In genomic region chr6:137869781-137870180, GRCh38 we compare ENCODE assay signal across 11 cellular contexts. TPM values are rescaled to one million over a fixed set of nuclear protein-coding genes. Genes with fewer than 3 reads are reported as not detected.
DNase-seq lines count a peak whose midpoint lies in the region; ATAC-seq and TF ChIP-seq lines count a peak whose summit lies in the region.
"Had no signal": no experiment of that assay in that cellular context is flagged by ENCODE, and none has a peak within 500 bp of the region (broad histone marks: within the 10 kb centered on the region; RNA-seq: fewer than 3 reads in every experiment).

No MANE protein-coding gene starts in this region.

- peaks cover 71% of the 10 kb centered on the region for H3K4me1 Mint-ChIP-seq in activated CD4-positive, alpha-beta memory T cell treated with anti-CD3 and anti-CD28 coated beads, Interleukin-2, amount 10 ng/mL, durations not matched to agents 7 days and 5 days
- H3K4me1 Mint-ChIP-seq in stimulated activated effector memory CD8-positive, alpha-beta T cell treated with anti-CD3 and anti-CD28 coated beads, Interleukin-12 subunit alpha, Interleukin-12 subunit beta, amount 100 ng/mL, for 72 hours: peaks cover 33% of the 10 kb centered on the region

- POLR2A ChIA-PET in IMR-90 (lab: Charles Lee; ENCODE audit: unreplicated experiment): no interaction called here
- POLR2A ChIA-PET in activated CD4-positive, alpha-beta memory T cell treated with anti-CD3 and anti-CD28 coated beads, Interleukin-2, amount 10 ng/mL, durations not matched to agents 7 days and 5 days (lab: Charles Lee): interaction anchor here (0.8 to 7.9 kb wide), 12 partner anchors 8 to 162 kb away, joined by 3 to 42 read pairs (median 10); no protein-coding TSS in a partner anchor

- H2BK15ac ChIP-seq in IMR-90 (ENCODE audit: low read depth, low read length): no peak overlapping the region

- peak overlapping the region; percentile 21; the same call in 1 of the 2 replicates for H3K23ac ChIP-seq in IMR-90 (ENCODE audit: low read depth, low read length)

- H3K4me3 ChIP-seq in IMR-90 (ENCODE audit: insufficient read depth, low read depth, low read length) (peak overlapping the region; percentile 88; the same call in 1 of the 2 replicates), fibroblast of the aortic adventitia (ENCODE audit: low read depth, low read length) (peak overlapping the region; percentile 96), body of pancreas (no peak overlapping the region)

- peak overlapping the region; percentile 87 for H3K4me3 Mint-ChIP-seq in activated CD4-positive, alpha-beta memory T cell treated with anti-CD3 and anti-CD28 coated beads, Interleukin-2, amount 10 ng/mL, durations not matched to agents 7 days and 5 days
- H3K4me3 Mint-ChIP-seq in stimulated activated effector memory CD8-positive, alpha-beta T cell treated with anti-CD3 and anti-CD28 coated beads, Interleukin-12 subunit alpha, Interleukin-12 subunit beta, amount 100 ng/mL, for 72 hours: peak overlapping the region; percentile 83

- H2BK5ac ChIP-seq in IMR-90 (ENCODE audit: low read depth, low read length, poor library complexity, severe bottlenecking): no peak overlapping the region

- H3K9me3 ChIP-seq in IMR-90 (ENCODE audit: control insufficient read depth, insufficient read depth, low read length) (no peaks in the 10 kb centered on the region), body of pancreas (no peaks in the 10 kb centered on the region)
- H3K9me3 ChIP-seq: ascending aorta had no signal

- no peak overlapping the region for H2BK20ac ChIP-seq in IMR-90 (ENCODE audit: low read depth, low read length)

- H3K79me1 ChIP-seq in IMR-90 (ENCODE audit: low read depth in 1 of 2, low read length in 2 of 2): peaks cover 10 to 48% of the 10 kb centered on the region in 2 experiments

- H3K36me3 ChIP-seq in IMR-90 (ENCODE audit: control insufficient read depth, insufficient read depth, low read length): peaks cover 10% of the 10 kb centered on the region
- H3K36me3 ChIP-seq in body of pancreas (replicated peaks in 1 of 2; ENCODE audit: insufficient read depth in 1 of 2, low read depth in 2 of 2): no peaks in the 10 kb centered on the region

- H3K4me1 ChIP-seq in IMR-90 (ENCODE audit: control insufficient read depth, insufficient read depth, low read length) (peaks cover 18% of the 10 kb centered on the region), body of pancreas (peaks cover 67% of the 10 kb centered on the region)

- no peak overlapping the region for H3K4ac ChIP-seq in IMR-90 (ENCODE audit: low read depth, low read length)

- H2BK120ac ChIP-seq in IMR-90 (ENCODE audit: low read depth, low read length): no peak overlapping the region

- no peaks in the 10 kb centered on the region for H3K27me3 Mint-ChIP-seq in activated CD4-positive, alpha-beta memory T cell treated with anti-CD3 and anti-CD28 coated beads, Interleukin-2, amount 10 ng/mL, durations not matched to agents 7 days and 5 days

- H3K9me3 Mint-ChIP-seq in activated CD4-positive, alpha-beta memory T cell treated with anti-CD3 and anti-CD28 coated beads, Interleukin-2, amount 10 ng/mL, durations not matched to agents 7 days and 5 days: no peaks in the 10 kb centered on the region
- H3K9me3 Mint-ChIP-seq in stimulated activated effector memory CD8-positive, alpha-beta T cell treated with anti-CD3 and anti-CD28 coated beads, Interleukin-12 subunit alpha, Interleukin-12 subunit beta, amount 100 ng/mL, for 72 hours: no peaks in the 10 kb centered on the region

- no peak overlapping the region for H3K18ac ChIP-seq in IMR-90 (ENCODE audit: low read depth, low read length)

- H2AK9ac ChIP-seq in IMR-90 (replicated peaks; ENCODE audit: low read depth, low read length, poor library complexity): no peak overlapping the region

- no peak for TF ChIP-seq RAD21 in IMR-90 (IDR thresholded peaks at IDR 0.05; ENCODE audit: low read length)

- no peak overlapping the region for H4K91ac ChIP-seq in IMR-90 (ENCODE audit: insufficient read depth, low read depth, low read length)

- no peak overlapping the region for H2AFZ ChIP-seq in IMR-90 (replicated peaks; ENCODE audit: low read length, poor library complexity)
- H2AFZ ChIP-seq: GM23248 had no signal

- H3K27ac Mint-ChIP-seq in activated CD4-positive, alpha-beta memory T cell treated with anti-CD3 and anti-CD28 coated beads, Interleukin-2, amount 10 ng/mL, durations not matched to agents 7 days and 5 days: peak overlapping the region; percentile 86
- H3K27ac Mint-ChIP-seq in stimulated activated effector memory CD8-positive, alpha-beta T cell treated with anti-CD3 and anti-CD28 coated beads, Interleukin-12 subunit alpha, Interleukin-12 subunit beta, amount 100 ng/mL, for 72 hours: peak overlapping the region; percentile 93

- H3K9ac ChIP-seq in IMR-90 (ENCODE audit: low read depth, low read length): no peak overlapping the region
- H3K9ac ChIP-seq: GM23248 had no signal

- H3K36me3 Mint-ChIP-seq in activated CD4-positive, alpha-beta memory T cell treated with anti-CD3 and anti-CD28 coated beads, Interleukin-2, amount 10 ng/mL, durations not matched to agents 7 days and 5 days (ENCODE audit: low read depth): peaks cover 64% of the 10 kb centered on the region
- H3K36me3 Mint-ChIP-seq in stimulated activated effector memory CD8-positive, alpha-beta T cell treated with anti-CD3 and anti-CD28 coated beads, Interleukin-12 subunit alpha, Interleukin-12 subunit beta, amount 100 ng/mL, for 72 hours: peaks cover 91% of the 10 kb centered on the region

- CTCF ChIA-PET in IMR-90 (lab: Yijun Ruan, JAX): interaction anchor here (1.3 to 1.5 kb wide), 2 partner anchors 70 to 162 kb away, joined by 4 to 9 read pairs; no protein-coding TSS in a partner anchor
- CTCF ChIA-PET in activated CD4-positive, alpha-beta memory T cell treated with anti-CD3 and anti-CD28 coated beads, Interleukin-2, amount 10 ng/mL, durations not matched to agents 7 days and 5 days (lab: Charles Lee): interaction anchor here (0.6 to 9.7 kb wide), 19 partner anchors 9 to 239 kb away, joined by 3 to 182 read pairs (median 11); no protein-coding TSS in a partner anchor

- H4K5ac ChIP-seq in IMR-90 (ENCODE audit: low read depth, low read length): no peak overlapping the region

- no TSS peak for BruUV-seq in IMR-90 (replicated peaks; lab: Mats Ljungman, UMichigan)

- H3K27me3 ChIP-seq in IMR-90 (ENCODE audit: control insufficient read depth, insufficient read depth, low read length) (no peaks in the 10 kb centered on the region), body of pancreas (no peaks in the 10 kb centered on the region)
- H3K27me3 ChIP-seq: ascending aorta had no signal

- TF ChIP-seq CTCF in IMR-90 (conservative IDR thresholded peaks at IDR 0.05; ENCODE audit: low read depth, low read length) (no peak), fibroblast of the aortic adventitia (IDR thresholded peaks at IDR 0.05; ENCODE audit: insufficient read depth, low read length) (peak; percentile 18), body of pancreas (IDR thresholded peaks at IDR 0.05) (no peak)

- no peak overlapping the region for H3K14ac ChIP-seq in IMR-90 (replicated peaks; ENCODE audit: low read depth, low read length)

- in situ Hi-C loops in IMR-90 (cut with MboI; ENCODE audit: low sequenced_read_pairs): loop anchor here (5.0 to 10.0 kb wide), 2 partner anchors 162 to 235 kb away; partner anchors contain the start of gene PERP

- intact Hi-C loops in IMR-90 (cut with micrococcal nuclease) (loop anchor here (5.0 kb wide), 2 partner anchors 142 to 238 kb away; partner anchors contain the start of gene PERP), body of pancreas (cut with DNase I) (no loop called here)

- H3K4me2 ChIP-seq in IMR-90 (ENCODE audit: low read depth, low read length): peak overlapping the region; percentile 94

- DNase-seq in IMR-90 (no peak), fibroblast of the aortic adventitia (ENCODE audit: low read depth) (no peak), HUDEP-2 (lab: John Stamatoyannopoulos, UW; ENCODE audit: unreplicated experiment in 76 of 76) (no peak), body of pancreas (no peak), NCI-H1092 treated with DMSO at 0.1 percent for 48 hours (lab: John Stamatoyannopoulos, UW) (no peak)
- DNase-seq in activated CD4-positive, alpha-beta memory T cell treated with anti-CD3 and anti-CD28 coated beads, Interleukin-2, amount 10 ng/mL, durations not matched to agents 7 days and 5 days: no peak
- DNase-seq in stimulated activated effector memory CD8-positive, alpha-beta T cell treated with anti-CD3 and anti-CD28 coated beads, Interleukin-12 subunit alpha, Interleukin-12 subunit beta, amount 100 ng/mL, for 72 hours (ENCODE audit: low spot score in 2 of 2): no peak
- DNase-seq in stimulated activated CD4-positive, alpha-beta T cell treated with anti-CD3 and anti-CD28 coated beads, Interleukin-4, amount 100 ng/mL, for 24 hours: no peak
- DNase-seq: GM23248, NCI-H446 treated with DMSO at 0.1 percent for 48 hours had no signal

- no peak overlapping the region; a peak in 1 of 4 replicates for H4K8ac ChIP-seq in IMR-90 (ENCODE audit: low read depth in 2 of 2, low read length in 2 of 2)

- TF ChIP-seq POLR2A in IMR-90 (IDR thresholded peaks at IDR 0.05; ENCODE audit: low read depth, low read length): no peak
- no peak for TF ChIP-seq POLR2A in body of pancreas (IDR thresholded peaks at IDR 0.05)

- peaks cover 9% of the 10 kb centered on the region; the same call in 1 of the 2 replicates for H3K9me1 ChIP-seq in IMR-90 (ENCODE audit: insufficient read depth, low read length)

- dilution Hi-C loops in IMR-90 (cut with HindIII; ENCODE audit: low sequenced_read_pairs, unreplicated experiment): no loop called here

- H3K27ac ChIP-seq in IMR-90 (ENCODE audit: insufficient read depth, low read length): no peak overlapping the region
- H3K27ac ChIP-seq in body of pancreas: peak overlapping the region in 1 of 4 donors; percentile 40
- H3K27ac ChIP-seq: ascending aorta, GM23248 had no signal

- H2AK5ac ChIP-seq in IMR-90 (ENCODE audit: low read depth, low read length): no peak overlapping the region

- no CpG with 5 or more reads among the region's 1 CpG for WGBS in IMR-90 (ENCODE audit: extremely low coverage in 2 of 2, insufficient read length in 1 of 2), 2 experiments
- 94 to 95% methylated on average over 1 of the region's 1 CpG for WGBS in body of pancreas, 2 donors

- H4K20me1 ChIP-seq in IMR-90 (ENCODE audit: insufficient read depth, low read length): 0 out of 2 replicates have a peak, but pooled peaks cover 6% of the 10 kb centered on the region

- no peak for ATAC-seq in IMR-90 (ENCODE audit: low read depth)
- ATAC-seq in stimulated activated effector memory CD8-positive, alpha-beta T cell treated with anti-CD3 and anti-CD28 coated beads, Interleukin-12 subunit alpha, Interleukin-12 subunit beta, amount 100 ng/mL, for 72 hours: no peak
- ATAC-seq in body of pancreas: no peak

- no peak overlapping the region for H3K56ac ChIP-seq in IMR-90 (ENCODE audit: extremely low read depth, insufficient read depth, low read length)

RNA-seq across cellular contexts. Expression of gene TNFAIP3, which starts 2.7 kb away (rescaled TPM):
- 4.4 and 5.0 TPM in 2 replicates for total RNA-seq in IMR-90 (2012; rRNA removed)
- polyA plus RNA-seq in IMR-90 (2012; rRNA removed): 12.6 and 14.2 TPM in 2 replicates
- 3.5 and 6.8 TPM in 2 replicates for polyA plus RNA-seq in IMR-90 (2012; cell fraction: cytosol; rRNA removed)
- 29.5 and 108 TPM in 2 replicates for polyA plus RNA-seq in IMR-90 (2012; cell fraction: nucleus; rRNA removed; ENCODE audit: low replicate concordance)
- total RNA-seq in activated CD4-positive, alpha-beta memory T cell treated with anti-CD3 and anti-CD28 coated beads, Interleukin-2, amount 10 ng/mL, durations not matched to agents 7 days and 5 days: 100 to 1,000 TPM; 143 to 144 TPM
- total RNA-seq in fibroblast of the aortic adventitia (ENCODE audit: low replicate concordance): 7.0 and 19.9 TPM in 2 replicates
- 10 to 100 TPM in 1 of 2 donors, 1 to 10 TPM in 1; 9.6 to 12.5 TPM for total RNA-seq in body of pancreas

Comparison
In these comparisons a context has a peak if more than half of its experiments do, and no peak if none do; other contexts are left out.
1. H3K4me3 ChIP-seq: peak in IMR-90 (single experiment) and fibroblast of the aortic adventitia (single experiment); none in body of pancreas (0 of 2).